8 cellular contexts compared by ENCODE assay signal in genomic region chr17:81859906-81860755, GRCh38. TPM values are rescaled to one million over a fixed set of nuclear protein-coding genes. Genes with fewer than 3 reads are reported as not detected.
DNase-seq lines count a peak whose midpoint lies in the region; TF ChIP-seq lines count a peak whose summit lies in the region.

Gene P4HB, minus strand, starts transcription at chr17:81860535. Its CDS starts 64 bp downstream, at chr17:81860471.

- H3K4me1 ChIP-seq in HUES64 (ENCODE audit: insufficient read depth, low read length) (0 out of 2 replicates have a peak, but pooled peaks cover 5% of the 10 kb centered on the region), adrenal gland (replicated peaks in 1 of 2) (peaks cover 24 to 57% of the 10 kb centered on the region in 2 donors), iPS-18a (ENCODE audit: control insufficient read depth, low read depth, low read length) (peaks cover 5% of the 10 kb centered on the region), spleen (peaks cover 31 to 90% (median 74%) of the 10 kb centered on the region in 6 donors)

- H3K9me3 ChIP-seq in HUES64 (ENCODE audit: insufficient read depth, low read depth, low read length) (no peaks in the 10 kb centered on the region), adrenal gland (replicated peaks in 1 of 3) (no peaks in the 10 kb centered on the region), iPS-18a (ENCODE audit: control insufficient read depth, low read depth, low read length) (no peaks in the 10 kb centered on the region), spleen (no peaks in the 10 kb centered on the region)

- H3K27ac ChIP-seq in HUES64 (ENCODE audit: low read depth, low read length) (peak within 1 kb of the TSS; percentile 91), adrenal gland (peak within 1 kb of the TSS; percentile 95 to 100 (median 98)), iPS-18a (ENCODE audit: low read length) (no peak within 1 kb of the TSS), spleen (peak within 1 kb of the TSS; percentile 95 to 98 (median 97))

- DNase-seq in stimulated activated CD4-positive, alpha-beta T cell treated with anti-CD3 and anti-CD28 coated beads, Interleukin-12 subunit alpha, Interleukin-12 subunit beta, amount 100 ng/mL, for 4 hours = peak; percentile 21
- no peak for DNase-seq in stimulated activated CD4-positive, alpha-beta T cell treated with anti-CD3 and anti-CD28 coated beads, Interleukin-1b, Interleukin-23, amount 100 ng/mL, for 48 hours
- DNase-seq in adrenal gland (peak in 4 of 7 donors; percentile 45 to 56 (median 50)), spleen (peak; percentile 98), kidney glomerular epithelial cell (lab: John Stamatoyannopoulos, UW) (no peak), UCSD-AML1 (lab: John Stamatoyannopoulos, UW; ENCODE audit: unreplicated experiment) (no peak)

- H3K4me3 ChIP-seq in HUES64 (ENCODE audit: low read length) (peak within 1 kb of the TSS; percentile 89), adrenal gland (peak within 1 kb of the TSS; percentile 53 to 98 (median 82)), iPS-18a (ENCODE audit: low read length) (peak within 1 kb of the TSS; percentile 86), spleen (peak within 1 kb of the TSS; percentile 78 to 99 (median 92))

- peaks cover 58% of the 10 kb centered on the region for H3K36me3 ChIP-seq in HUES64 (ENCODE audit: insufficient read depth, low read length)
- peaks cover 0 to 37% of the 10 kb centered on the region in 2 donors for H3K36me3 ChIP-seq in adrenal gland (replicated peaks in 1 of 2)
- H3K36me3 ChIP-seq in iPS-18a (ENCODE audit: control insufficient read depth, low read depth, low read length) = peaks cover 17% of the 10 kb centered on the region
- peaks cover 0 to 55% (median 27%) of the 10 kb centered on the region in 6 donors for H3K36me3 ChIP-seq in spleen

- TF ChIP-seq CTCF in adrenal gland (IDR thresholded peaks at IDR 0.05) (no peak), spleen (IDR thresholded peaks at IDR 0.05 in 8 of 11, conservative IDR thresholded peaks at IDR 0.05 in 3 of 11) (no peak)

- H3K27me3 ChIP-seq in HUES64 (ENCODE audit: insufficient read depth, low read length) (no peaks in the 10 kb centered on the region), adrenal gland (no peaks in the 10 kb centered on the region), iPS-18a (ENCODE audit: control insufficient read depth, insufficient read depth, low read length) (no peaks in the 10 kb centered on the region), spleen (replicated peaks in 1 of 7) (no peaks in the 10 kb centered on the region)

- intact Hi-C loops in adrenal gland (cut with DNase I) (loop anchor here in 1 of 2 donors (5.0 kb wide), 1 partner anchor 38 kb away; no protein-coding TSS in a partner anchor), spleen (cut with DNase I; ENCODE audit: low total_unique reads) (no loop called here)

- WGBS in HUES64 = under 1% methylated on average over 95 of the region's 95 CpGs
- 0 to 1% (median 0%) methylated on average over 8 to 95 of the region's 95 CpGs for WGBS in adrenal gland, 4 donors
- WGBS in spleen, 5 donors = 0 to 1% (median 0%) methylated on average over 32 to 95 of the region's 95 CpGs

- H3K9ac ChIP-seq in HUES64 (ENCODE audit: low read depth, low read length) (peak within 1 kb of the TSS; percentile 91), iPS-18a (ENCODE audit: low read length) (peak within 1 kb of the TSS; percentile 75)

- TF ChIP-seq POLR2A in adrenal gland (IDR thresholded peaks at IDR 0.05) = peak; percentile 87 to 95
- TF ChIP-seq POLR2A in spleen (IDR thresholded peaks at IDR 0.05) = peak in 2 of 3 donors; percentile 63 to 72

RNA-seq across cellular contexts. Expression of gene P4HB, which starts in this region (rescaled TPM):
- polyA plus RNA-seq in HUES64 (2013, experiment 1 of 2) = 276 TPM
- 272 TPM for polyA plus RNA-seq in HUES64 (2013, experiment 2 of 2)
- total RNA-seq in adrenal gland (1,000 to 10,000 TPM in 5 of 8 donors, 100 to 1,000 TPM in 3; 583 to 2,018 (median 1,149) TPM), spleen (1,000 to 10,000 TPM in 3 of 7 donors, 100 to 1,000 TPM in 4; 561 to 1,208 (median 823) TPM)
- polyA plus RNA-seq in adrenal gland (1,000 to 10,000 TPM in 1 of 3 donors, 100 to 1,000 TPM in 2; 546 to 2,717 (median 747) TPM), spleen (100 to 1,000 TPM; 161 to 366 (median 188) TPM)

Comparison
In these comparisons a context has a peak if more than half of its experiments do, and no peak if none do; other contexts are left out.
1. DNase-seq: peak in stimulated activated CD4-positive, alpha-beta T cell treated with anti-CD3 and anti-CD28 coated beads, Interleukin-12 subunit alpha, Interleukin-12 subunit beta, amount 100 ng/mL, for 4 hours (single experiment), adrenal gland (4 of 7) and spleen (single experiment); none in stimulated activated CD4-positive, alpha-beta T cell treated with anti-CD3 and anti-CD28 coated beads, Interleukin-1b, Interleukin-23, amount 100 ng/mL, for 48 hours (single experiment), kidney glomerular epithelial cell (single experiment) and UCSD-AML1 (single experiment).
2. Peak in every context shown above with its lines, with median percentiles within 50 percentile points of each other: H3K4me3 ChIP-seq.